ENCODE assay signal across 15 cellular contexts in genomic region chr1:49045371-49045770, GRCh38.
DNase-seq lines count a peak whose midpoint lies in the region; ATAC-seq lines count a peak whose summit lies in the region.
"Had no signal": no experiment of that assay in that cellular context is flagged by ENCODE, and none has a peak within 500 bp of the region (broad histone marks: within the 10 kb centered on the region; RNA-seq: fewer than 3 reads in every experiment).

No MANE protein-coding gene starts in this region.

- DNase-seq in Ammon's horn (ENCODE audit: low spot score), result peak; percentile 5
- DNase-seq in DMS 273 (lab: John Stamatoyannopoulos, UW; ENCODE audit: unreplicated experiment), result peak; percentile 85
- DNase-seq in NCI-H1694 treated with DMSO at 0.1 percent for 48 hours (lab: John Stamatoyannopoulos, UW), result peak; percentile 92
- DNase-seq in left lobe of liver (ENCODE audit: low spot score), result no peak
- DNase-seq in foreskin melanocyte, result no peak
- DNase-seq: Caco-2; CD4-positive, CD25-positive, alpha-beta regulatory T cell; CD8-positive, alpha-beta T cell; DMS53; DMS79 treated with DMSO at 0.1 percent for 48 hours; GF-D8; GM23248; H7; HCEC 1CT had no signal

- ATAC-seq in left lobe of liver (peak; percentile 55), GM21360 (IDR thresholded peaks at IDR 0.05; ENCODE audit: unreplicated experiment) (no peak)
- ATAC-seq: CD8-positive, alpha-beta T cell had no signal

Comparison
In these comparisons a context has a peak if more than half of its experiments do, and no peak if none do; other contexts are left out.
1. DNase-seq: peak in Ammon's horn (single experiment), DMS 273 (single experiment) and NCI-H1694 treated with DMSO at 0.1 percent for 48 hours (single experiment); none in left lobe of liver (single experiment) and foreskin melanocyte (single experiment).